8 cellular contexts compared by ENCODE assay signal in the genomic region with DNA sequence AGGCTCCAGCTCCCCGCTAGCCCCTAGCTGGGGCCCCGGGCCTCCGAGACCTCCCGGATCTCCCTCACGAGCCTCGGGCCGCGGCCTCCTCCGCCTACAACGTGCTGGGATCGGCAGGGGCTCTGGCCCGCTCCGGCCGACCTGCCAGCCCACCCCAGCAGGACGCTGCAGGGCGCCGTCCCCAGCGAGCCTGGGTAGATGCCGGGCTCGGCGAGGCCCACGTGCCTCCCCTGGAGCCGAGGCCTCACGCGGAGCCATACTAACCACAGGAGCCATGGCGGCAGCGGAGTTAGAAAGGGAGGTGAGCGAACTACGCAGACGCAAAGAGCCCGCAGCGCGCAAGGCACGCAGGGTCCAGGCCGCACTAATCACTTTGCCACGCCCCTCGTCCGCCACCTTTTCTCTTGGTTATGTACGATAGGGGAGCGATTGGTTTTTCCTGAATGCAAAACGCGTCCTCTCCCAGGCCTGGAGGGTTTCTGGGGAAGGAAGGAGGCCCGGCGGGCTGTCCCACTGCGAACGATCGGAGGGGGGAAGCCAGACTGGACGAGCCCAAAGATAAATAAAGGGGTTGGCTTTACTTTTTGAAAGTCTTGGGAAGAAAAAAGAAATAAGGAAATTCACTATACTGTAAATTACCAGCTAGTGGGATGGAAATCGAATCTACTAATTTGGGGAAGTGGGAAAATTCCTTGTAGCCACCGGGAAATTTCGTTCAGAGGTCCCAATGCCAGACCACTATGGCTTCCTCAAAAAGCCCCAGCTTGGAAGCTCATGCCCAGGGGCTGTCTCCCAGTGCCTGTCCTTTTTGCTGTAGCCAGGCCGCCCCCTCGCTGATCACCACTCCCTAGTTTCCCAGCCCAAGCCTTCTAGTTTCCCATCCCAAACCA. TPM values are rescaled to one million over a fixed set of nuclear protein-coding genes. Genes with fewer than 3 reads are reported as not detected.
DNase-seq lines count a peak whose midpoint lies in the region; ATAC-seq and TF ChIP-seq lines count a peak whose summit lies in the region.

A gene (minus strand): TSS at position 298 of the 890 bp plus-strand sequence. CDS start 22 bp downstream, at position 276.

- CTCF ChIA-PET in RWPE1 (lab: Yijun Ruan, JAX) = interaction anchor here (0.6 to 1.6 kb wide), 3 partner anchors 45 to 291 kb away, joined by 3 to 9 read pairs (median 8); no protein-coding TSS in a partner anchor

- peak within 1 kb of the TSS; percentile 83 for H3K27ac ChIP-seq in RWPE1

- TF ChIP-seq CTCF in LNCaP clone FGC (IDR thresholded peaks at IDR 0.05; ENCODE audit: control insufficient read depth, extremely low read depth, insufficient read depth) (no peak), RWPE1 (conservative IDR thresholded peaks at IDR 0.05; ENCODE audit: low read depth) (no peak)

- H3K4me3 Mint-ChIP-seq in activated T-helper 17 cell treated with anti-CD3 and anti-CD28 coated beads, Interleukin-2, amount 50 U/mL, for 72 hours = peak within 1 kb of the TSS; percentile 96
- peak within 1 kb of the TSS; percentile 92 to 99 (median 96) for H3K4me3 Mint-ChIP-seq in naive B cell
- peak within 1 kb of the TSS; percentile 86 for H3K4me3 Mint-ChIP-seq in stimulated activated memory B cell treated with anti-CD40 and anti-IgM and Interleukin-4, amounts not matched to agents 10 μg/mL and 1 μg/mL and 100 μg/mL, for 72 hours

- peaks cover 24% of the 10 kb centered on the region for H3K4me1 Mint-ChIP-seq in activated T-helper 17 cell treated with anti-CD3 and anti-CD28 coated beads, Interleukin-2, amount 50 U/mL, for 72 hours
- H3K4me1 Mint-ChIP-seq in naive B cell = peaks cover 42 to 53% (median 48%) of the 10 kb centered on the region in 3 donors
- H3K4me1 Mint-ChIP-seq in stimulated activated memory B cell treated with anti-CD40 and anti-IgM and Interleukin-4, amounts not matched to agents 10 μg/mL and 1 μg/mL and 100 μg/mL, for 72 hours = peaks cover 59% of the 10 kb centered on the region

- H3K27ac Mint-ChIP-seq in activated T-helper 17 cell treated with anti-CD3 and anti-CD28 coated beads, Interleukin-2, amount 50 U/mL, for 72 hours = peak within 1 kb of the TSS; percentile 96
- peak within 1 kb of the TSS; percentile 90 to 97 (median 94) for H3K27ac Mint-ChIP-seq in naive B cell
- H3K27ac Mint-ChIP-seq in stimulated activated memory B cell treated with anti-CD40 and anti-IgM and Interleukin-4, amounts not matched to agents 10 μg/mL and 1 μg/mL and 100 μg/mL, for 72 hours = peak within 1 kb of the TSS; percentile 93

- peaks cover 44% of the 10 kb centered on the region for H3K36me3 Mint-ChIP-seq in activated T-helper 17 cell treated with anti-CD3 and anti-CD28 coated beads, Interleukin-2, amount 50 U/mL, for 72 hours (ENCODE audit: low read depth)
- H3K36me3 Mint-ChIP-seq in naive B cell = peaks cover 12 to 14% of the 10 kb centered on the region in 2 donors
- peaks cover 26% of the 10 kb centered on the region for H3K36me3 Mint-ChIP-seq in stimulated activated memory B cell treated with anti-CD40 and anti-IgM and Interleukin-4, amounts not matched to agents 10 μg/mL and 1 μg/mL and 100 μg/mL, for 72 hours

- POLR2A ChIA-PET in RWPE1 (lab: Yijun Ruan, JAX; ENCODE audit: low non-redundant PET) = interaction anchor here (1.3 kb wide), 1 partner anchor 12 kb away, joined by 5 read pairs; no protein-coding TSS in a partner anchor

- H3K27me3 Mint-ChIP-seq in activated T-helper 17 cell treated with anti-CD3 and anti-CD28 coated beads, Interleukin-2, amount 50 U/mL, for 72 hours = no peaks in the 10 kb centered on the region
- peaks cover 0 to 4% (median 0%) of the 10 kb centered on the region in 3 donors for H3K27me3 Mint-ChIP-seq in naive B cell
- no peaks in the 10 kb centered on the region for H3K27me3 Mint-ChIP-seq in stimulated activated memory B cell treated with anti-CD40 and anti-IgM and Interleukin-4, amounts not matched to agents 10 μg/mL and 1 μg/mL and 100 μg/mL, for 72 hours

- peak within 1 kb of the TSS; percentile 99 for H3K4me3 ChIP-seq in LNCaP clone FGC (ENCODE audit: low read depth, low read length)

- peak; percentile 99 for ATAC-seq in activated T-helper 17 cell treated with anti-CD3 and anti-CD28 coated beads, Interleukin-2, amount 50 U/mL, for 72 hours (replicated peaks)
- ATAC-seq in naive B cell (ENCODE audit: low read depth in 2 of 2) = peak; percentile 96 to 97
- ATAC-seq in stimulated activated memory B cell treated with anti-CD40 and anti-IgM and Interleukin-4, amounts not matched to agents 10 μg/mL and 1 μg/mL and 100 μg/mL, for 72 hours = peak; percentile 99

- DNase-seq in Daoy (ENCODE audit: low read depth) (peak; percentile 100), GOT3 (lab: John Stamatoyannopoulos, UW) (peak; percentile 85), LNCaP clone FGC (ENCODE audit: low read depth) (peak; percentile 97), RWPE1 (ENCODE audit: low spot score) (peak; percentile 94), fibroblast of gingiva (ENCODE audit: low read depth) (peak; percentile 99), naive B cell (peak; percentile 94)

- H3K9me3 Mint-ChIP-seq in activated T-helper 17 cell treated with anti-CD3 and anti-CD28 coated beads, Interleukin-2, amount 50 U/mL, for 72 hours = no peaks in the 10 kb centered on the region
- H3K9me3 Mint-ChIP-seq in naive B cell = peaks cover 0 to 1% (median 0%) of the 10 kb centered on the region in 7 donors
- no peaks in the 10 kb centered on the region for H3K9me3 Mint-ChIP-seq in stimulated activated memory B cell treated with anti-CD40 and anti-IgM and Interleukin-4, amounts not matched to agents 10 μg/mL and 1 μg/mL and 100 μg/mL, for 72 hours

RNA-seq across cellular contexts. Expression of the gene that starts here (rescaled TPM):
- total RNA-seq in Daoy (2014; rRNA removed; shearing (Covaris generic)) = 158 and 240 TPM in 2 replicates
- 100 to 1,000 TPM; 437 to 506 TPM for total RNA-seq in activated T-helper 17 cell treated with anti-CD3 and anti-CD28 coated beads, Interleukin-2, amount 50 U/mL, for 72 hours
- polyA plus RNA-seq in naive B cell (ENCODE audit: low read depth in 6 of 6) = 100 to 1,000 TPM; 148 to 237 (median 187) TPM

Comparison
In these comparisons a context has a peak if more than half of its experiments do, and no peak if none do; other contexts are left out.
1. Peak in every context shown above with its lines: DNase-seq, ATAC-seq, H3K4me3 ChIP-seq and H3K27ac ChIP-seq.